ENCODE assay signal across 21 cellular contexts in genomic region chr10:99941942-99942835, GRCh38.
A peak's percentile ranks its signal among the peaks of the same experiment; 100 is the strongest.
DNase-seq lines count a peak whose midpoint lies in the region; FAIRE-seq and TF ChIP-seq lines count a peak whose summit lies in the region.
"Had no signal": no experiment of that assay in that cellular context is flagged by ENCODE, and none has a peak within 500 bp of the region (broad histone marks: within the 10 kb centered on the region; RNA-seq: fewer than 3 reads in every experiment).

No MANE protein-coding gene starts in this region.

- TF ChIP-seq POLR2A in breast epithelium (IDR thresholded peaks at IDR 0.05) (no peak), stomach (IDR thresholded peaks at IDR 0.05) (no peak)

- CTCF ChIA-PET in MCF 10A (lab: Yijun Ruan, JAX): interaction anchor here (0.7 to 1.6 kb wide), 3 partner anchors 30 to 104 kb away, joined by 3 to 7 read pairs (median 4); no protein-coding TSS in a partner anchor

- BruUV-seq in MCF 10A (replicated peaks; lab: Mats Ljungman, UMichigan): no TSS peak

- no peaks in the 10 kb centered on the region for H3K79me2 ChIP-seq in neural progenitor cell (ENCODE audit: low read depth)

- no peak for TF ChIP-seq EP300 in stomach (IDR thresholded peaks at IDR 0.05)

- H3K9me3 ChIP-seq in breast epithelium: no peaks in the 10 kb centered on the region
- no peaks in the 10 kb centered on the region for H3K9me3 ChIP-seq in small intestine (ENCODE audit: control insufficient read depth, low read depth)
- no peaks in the 10 kb centered on the region for H3K9me3 ChIP-seq in neural progenitor cell (ENCODE audit: low read depth)
- no peaks in the 10 kb centered on the region for H3K9me3 ChIP-seq in stomach

- H3K4me3 ChIP-seq in breast epithelium (no peak overlapping the region), small intestine (ENCODE audit: low read depth in 1 of 2, low read length in 2 of 2) (no peak overlapping the region), neural progenitor cell (no peak overlapping the region), stomach (no peak overlapping the region)
- H3K4me3 ChIP-seq: K562, SK-N-MC, skin epidermis had no signal

- no peak for TF ChIP-seq CTCF in MCF 10A (IDR thresholded peaks at IDR 0.05; ENCODE audit: unreplicated experiment)
- no peak for TF ChIP-seq CTCF in breast epithelium (IDR thresholded peaks at IDR 0.05)
- TF ChIP-seq CTCF in endothelial cell (IDR thresholded peaks at IDR 0.05; ENCODE audit: unreplicated experiment): no peak
- TF ChIP-seq CTCF in mesothelial cell of epicardium (IDR thresholded peaks at IDR 0.05; ENCODE audit: unreplicated experiment): no peak
- TF ChIP-seq CTCF in neural progenitor cell (IDR thresholded peaks at IDR 0.05): no peak
- TF ChIP-seq CTCF in stomach (IDR thresholded peaks at IDR 0.05): no peak

- H3K9me3 Mint-ChIP-seq in MCF 10A (ENCODE audit: unreplicated experiment) (peaks cover 20% of the 10 kb centered on the region), endothelial cell (ENCODE audit: unreplicated experiment) (no peaks in the 10 kb centered on the region), mesothelial cell of epicardium (peaks cover 4% of the 10 kb centered on the region), neural progenitor cell (peaks cover 13% of the 10 kb centered on the region)
- H3K9me3 Mint-ChIP-seq: CD4-positive, alpha-beta T cell had no signal

- intact Hi-C loops in MCF 10A (cut with micrococcal nuclease): no loop called here
- intact Hi-C loops in breast epithelium (cut with DNase I; ENCODE audit: low total_unique reads): no loop called here
- intact Hi-C loops in stomach (cut with DNase I; ENCODE audit: low total_unique reads): no loop called here

- peaks cover 16% of the 10 kb centered on the region for H3K4me1 Mint-ChIP-seq in MCF 10A (ENCODE audit: insufficient read depth, unreplicated experiment)
- no peaks in the 10 kb centered on the region for H3K4me1 Mint-ChIP-seq in endothelial cell (ENCODE audit: unreplicated experiment)
- H3K4me1 Mint-ChIP-seq in mesothelial cell of epicardium: peaks cover 30% of the 10 kb centered on the region
- peaks cover 16% of the 10 kb centered on the region for H3K4me1 Mint-ChIP-seq in neural progenitor cell
- H3K4me1 Mint-ChIP-seq: neural crest cell had no signal

- H4K20me1 ChIP-seq in neural progenitor cell (ENCODE audit: low read depth): no peaks in the 10 kb centered on the region

- H3K36me3 Mint-ChIP-seq in MCF 10A (ENCODE audit: insufficient read depth, unreplicated experiment) (peaks cover 18% of the 10 kb centered on the region), endothelial cell (ENCODE audit: low read depth, unreplicated experiment) (peaks cover 31% of the 10 kb centered on the region), mesothelial cell of epicardium (peaks cover 15% of the 10 kb centered on the region), neural progenitor cell (peaks cover 19% of the 10 kb centered on the region)

- no peak overlapping the region for H3K4me2 ChIP-seq in neural progenitor cell

- POLR2A ChIA-PET in MCF 10A (lab: Yijun Ruan, JAX): interaction anchor here (0.6 kb wide), 1 partner anchor 24 kb away, joined by 3 read pairs; no protein-coding TSS in a partner anchor

- no peaks in the 10 kb centered on the region for H3F3A ChIP-seq in neural progenitor cell (ENCODE audit: low read depth)

- no peak for FAIRE-seq in small intestine (lab: Jason Lieb, UNC)
- FAIRE-seq: K562 had no signal

- H3K27ac Mint-ChIP-seq in MCF 10A (ENCODE audit: low read depth, unreplicated experiment): peak overlapping the region; percentile 65
- H3K27ac Mint-ChIP-seq in endothelial cell (ENCODE audit: unreplicated experiment): no peak overlapping the region
- peak overlapping the region; percentile 85 for H3K27ac Mint-ChIP-seq in mesothelial cell of epicardium
- no peak overlapping the region for H3K27ac Mint-ChIP-seq in neural progenitor cell
- H3K27ac Mint-ChIP-seq: activated CD8-positive, alpha-beta T cell treated with anti-CD3 and anti-CD28 coated beads, Interleukin-2, amount 10 ng/mL, durations not matched to agents 7 days and 5 days; CD4-positive, alpha-beta T cell had no signal

- DNase-seq in MCF 10A (ENCODE audit: unreplicated experiment) (no peak), breast epithelium (ENCODE audit: low spot score in 2 of 2) (no peak), endothelial cell (ENCODE audit: low spot score) (no peak), mesothelial cell of epicardium (ENCODE audit: low spot score in 2 of 2, unreplicated experiment in 2 of 2) (no peak), small intestine (no peak), SKM-1 (lab: John Stamatoyannopoulos, UW; ENCODE audit: unreplicated experiment) (no peak), neural progenitor cell (ENCODE audit: low spot score) (no peak), stomach (no peak)
- DNase-seq: activated CD8-positive, alpha-beta T cell treated with anti-CD3 and anti-CD28 coated beads, Interleukin-2, amount 10 ng/mL, durations not matched to agents 7 days and 5 days; amniotic stem cell; CD4-positive, alpha-beta T cell; dermis blood vessel endothelial cell; mammary epithelial cell; NCI-H1417; NCI-H446 treated with DMSO at 0.1 percent for 48 hours; stimulated activated naive CD4-positive, alpha-beta T cell had no signal

- H3K27me3 ChIP-seq in breast epithelium (no peaks in the 10 kb centered on the region), small intestine (ENCODE audit: control insufficient read depth in 2 of 2, insufficient read depth in 2 of 2, low read length in 2 of 2) (no peaks in the 10 kb centered on the region), neural progenitor cell (no peaks in the 10 kb centered on the region), stomach (no peaks in the 10 kb centered on the region)

- H3K27me3 Mint-ChIP-seq in MCF 10A (ENCODE audit: insufficient read depth, unreplicated experiment): no peaks in the 10 kb centered on the region
- no peaks in the 10 kb centered on the region for H3K27me3 Mint-ChIP-seq in endothelial cell (ENCODE audit: unreplicated experiment)
- no peaks in the 10 kb centered on the region for H3K27me3 Mint-ChIP-seq in mesothelial cell of epicardium (ENCODE audit: low read depth)
- H3K27me3 Mint-ChIP-seq in neural progenitor cell (ENCODE audit: insufficient read depth, low read depth): no peaks in the 10 kb centered on the region
- H3K27me3 Mint-ChIP-seq: CD4-positive, alpha-beta T cell had no signal

- no peak overlapping the region for H2AFZ ChIP-seq in neural progenitor cell (replicated peaks)

- no peaks in the 10 kb centered on the region for H3K4me1 ChIP-seq in breast epithelium
- peaks cover 4 to 10% of the 10 kb centered on the region in 2 donors for H3K4me1 ChIP-seq in small intestine (ENCODE audit: control insufficient read depth in 2 of 2, insufficient read depth in 1 of 2, low read depth in 1 of 2, low read length in 1 of 2)
- no peaks in the 10 kb centered on the region for H3K4me1 ChIP-seq in neural progenitor cell
- H3K4me1 ChIP-seq in stomach: peaks cover 13 to 56% (median 28%) of the 10 kb centered on the region in 4 donors

- H3K4me3 Mint-ChIP-seq in MCF 10A (ENCODE audit: unreplicated experiment) (no peak overlapping the region), endothelial cell (ENCODE audit: unreplicated experiment) (peak overlapping the region; percentile 2), mesothelial cell of epicardium (no peak overlapping the region), neural progenitor cell (no peak overlapping the region)
- H3K4me3 Mint-ChIP-seq: activated CD8-positive, alpha-beta T cell treated with anti-CD3 and anti-CD28 coated beads, Interleukin-2, amount 10 ng/mL, durations not matched to agents 7 days and 5 days; CD4-positive, alpha-beta T cell; neural crest cell had no signal

- H3K27ac ChIP-seq in breast epithelium: no peak overlapping the region
- H3K27ac ChIP-seq in small intestine (ENCODE audit: low read depth in 1 of 2, low read length in 1 of 2): no peak overlapping the region
- H3K27ac ChIP-seq in neural progenitor cell: no peak overlapping the region
- H3K27ac ChIP-seq in stomach: no peak overlapping the region
- H3K27ac ChIP-seq: 22Rv1, SK-N-MC had no signal

- H3K9ac ChIP-seq in neural progenitor cell: no peak overlapping the region

- WGBS in small intestine, 3 donors: 75 to 89% (median 76%) methylated on average over 7 of the region's 7 CpGs
- 66 to 76% (median 70%) methylated on average over 7 of the region's 7 CpGs for WGBS in stomach, 5 donors

- no peaks in the 10 kb centered on the region for H3K36me3 ChIP-seq in breast epithelium
- no peaks in the 10 kb centered on the region for H3K36me3 ChIP-seq in small intestine (ENCODE audit: control insufficient read depth in 2 of 2, insufficient read depth in 2 of 2, low read length in 2 of 2)
- H3K36me3 ChIP-seq in neural progenitor cell: no peaks in the 10 kb centered on the region
- H3K36me3 ChIP-seq in stomach: no peaks in the 10 kb centered on the region

Comparison
In these comparisons a context has a peak if more than half of its experiments do, and no peak if none do; other contexts are left out.
1. H3K27ac Mint-ChIP-seq: peak in MCF 10A (single experiment) and mesothelial cell of epicardium (single experiment); none in endothelial cell (single experiment) and neural progenitor cell (single experiment).